Comparison of ENCODE assay signal across 19 cellular contexts in the genomic region with DNA sequence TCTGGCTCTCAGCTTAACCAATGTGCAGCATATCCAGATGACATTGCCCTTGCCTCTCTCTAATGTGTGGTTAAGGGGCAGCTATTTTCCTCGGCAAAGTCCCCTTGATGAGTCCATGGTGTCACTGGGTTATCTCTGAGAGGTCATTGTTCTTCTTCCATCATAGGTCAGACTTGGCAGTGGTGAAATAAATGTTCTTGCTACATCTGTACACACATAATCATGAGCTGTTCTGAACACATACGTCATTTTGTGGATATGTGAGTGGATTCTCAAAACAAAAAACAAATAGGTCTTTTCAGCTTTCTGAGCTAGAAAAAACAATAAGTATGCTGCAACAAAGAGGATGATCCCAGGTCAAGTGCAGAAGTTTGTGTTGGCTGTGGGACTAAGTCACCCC.
DNase-seq lines count a peak whose midpoint lies in the region; ATAC-seq and TF ChIP-seq lines count a peak whose summit lies in the region.
"Had no signal": no experiment of that assay in that cellular context is flagged by ENCODE, and none has a peak within 500 bp of the region (broad histone marks: within the 10 kb centered on the region; RNA-seq: fewer than 3 reads in every experiment).

No MANE protein-coding gene starts in this region.

- ATAC-seq in GM19397 (IDR thresholded peaks at IDR 0.05; ENCODE audit: unreplicated experiment) (no peak), body of pancreas (no peak)
- ATAC-seq: Right ventricle myocardium inferior had no signal

- peak; percentile 31 for DNase-seq in choroid plexus epithelial cell (ENCODE audit: low read depth)
- peak; percentile 82 for DNase-seq in inferior parietal cortex (ENCODE audit: extremely low spot score)
- DNase-seq in midbrain (lab: John Stamatoyannopoulos, UW) = peak; percentile 86
- no peak for DNase-seq in body of pancreas
- no peak for DNase-seq in GM19238 (ENCODE audit: insufficient read length, low spot score)
- DNase-seq: ACHN; HFFc6; KG1; NCI-H1105 treated with DMSO at 0.1 percent for 48 hours; NCI-H1694; NCI-H2107; NCI-H510A; NCI-H748 treated with DMSO at 0.1 percent for 48 hours; NK-92 treated with Interleukin-12 subunit alpha and Interleukin-12 subunit beta, amount 100 ng/mL, for 24 hours had no signal

- H3K36me3 ChIP-seq in body of pancreas (replicated peaks in 1 of 2; ENCODE audit: insufficient read depth in 1 of 2, low read depth in 2 of 2) = no peaks in the 10 kb centered on the region

- TF ChIP-seq CTCF in choroid plexus epithelial cell (conservative IDR thresholded peaks at IDR 0.05; ENCODE audit: low read depth, low read length) (no peak), body of pancreas (IDR thresholded peaks at IDR 0.05) (no peak)

- H3K9me3 ChIP-seq in body of pancreas = no peaks in the 10 kb centered on the region

- intact Hi-C loops in body of pancreas (cut with DNase I) = no loop called here

- TF ChIP-seq POLR2A in body of pancreas (IDR thresholded peaks at IDR 0.05) = no peak

- WGBS in body of pancreas, 2 donors = 40 to 68% methylated on average over 2 of the region's 2 CpGs

- H3K27ac ChIP-seq in temporal lobe (ENCODE audit: low read depth, low read length) (peak overlapping the region; percentile 85), body of pancreas (no peak overlapping the region)
- H3K27ac ChIP-seq: C4-2B, SK-N-MC had no signal

- H3K4me3 ChIP-seq in choroid plexus epithelial cell (ENCODE audit: low read depth, low read length) (no peak overlapping the region), body of pancreas (no peak overlapping the region)
- H3K4me3 ChIP-seq: SK-N-MC had no signal

- H3K27me3 ChIP-seq in body of pancreas = peaks cover 0 to 6% of the 10 kb centered on the region in 2 donors

- no peaks in the 10 kb centered on the region for H3K4me1 ChIP-seq in body of pancreas

Comparison
In these comparisons a context has a peak if more than half of its experiments do, and no peak if none do; other contexts are left out.
1. DNase-seq: peak in choroid plexus epithelial cell (single experiment), inferior parietal cortex (single experiment) and midbrain (single experiment); none in body of pancreas (0 of 4) and GM19238 (single experiment).